In the genomic region with DNA sequence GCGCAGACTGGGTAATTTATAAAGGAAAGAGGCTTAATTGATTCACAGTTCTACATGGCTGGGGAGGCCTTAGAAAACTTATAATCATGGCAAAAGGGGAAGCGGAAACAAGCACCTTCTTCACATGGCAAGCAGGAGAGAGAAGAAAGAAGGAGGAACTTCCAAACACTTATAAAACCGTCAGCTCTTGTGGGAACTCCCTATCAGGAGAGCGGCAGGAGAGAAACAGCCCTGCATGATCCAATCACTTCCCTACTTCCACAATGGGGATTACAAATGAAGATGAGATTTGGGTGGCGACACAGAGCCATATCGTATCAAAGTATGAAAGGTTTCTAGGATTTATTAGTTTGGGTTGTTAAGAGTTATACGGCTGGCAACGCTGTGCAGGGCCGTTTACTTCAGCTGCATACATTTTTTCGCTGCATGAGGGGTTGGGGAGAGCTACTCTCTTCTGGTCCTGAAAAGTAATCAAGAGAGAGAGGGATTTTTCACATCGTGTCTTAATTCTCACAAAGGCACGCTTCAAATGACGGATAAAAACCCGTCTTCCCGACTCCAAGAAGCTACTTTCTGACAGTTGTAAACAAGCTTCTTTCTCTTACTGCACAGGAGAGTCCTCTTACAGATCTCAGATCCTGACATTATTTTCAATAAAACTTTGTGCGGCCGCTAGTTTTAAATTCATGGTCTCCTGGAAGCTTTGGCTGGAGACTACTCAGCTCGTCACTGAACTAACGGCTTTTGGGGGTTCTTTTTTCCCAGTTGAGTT, we compare ENCODE assay signal across 8 cellular contexts. TPM values are rescaled to one million over a fixed set of nuclear protein-coding genes. Genes with fewer than 3 reads are reported as not detected.
DNase-seq lines count a peak whose midpoint lies in the region; ATAC-seq and TF ChIP-seq lines count a peak whose summit lies in the region.

No MANE protein-coding gene starts in this region.

- TF ChIP-seq CTCF in KMS-11 (conservative IDR thresholded peaks at IDR 0.05; ENCODE audit: low read depth, low read length) (no peak), heart left ventricle (IDR thresholded peaks at IDR 0.05) (no peak), parathyroid adenoma (IDR thresholded peaks at IDR 0.05) (no peak)

- peaks cover 29% of the 10 kb centered on the region for H3K36me3 Mint-ChIP-seq in activated T-helper 2 cell treated with anti-CD3 and anti-CD28 coated beads, Interferon-gamma antibody, Interleukin-2, Interleukin-4, amounts not matched to agents 10 μg/mL and 5 μg/mL and 100 μg/mL, durations not matched to agents 14 hours and 24 hours and 36 hours (ENCODE audit: low read depth)

- no peaks in the 10 kb centered on the region for H4K20me1 ChIP-seq in KMS-11 (ENCODE audit: insufficient read depth)

- no peaks in the 10 kb centered on the region for H3K27me3 ChIP-seq in KMS-11 (ENCODE audit: insufficient read depth, low read depth)
- no peaks in the 10 kb centered on the region for H3K27me3 ChIP-seq in heart left ventricle
- no peaks in the 10 kb centered on the region for H3K27me3 ChIP-seq in parathyroid adenoma (ENCODE audit: control insufficient read depth, insufficient read depth, low read length)

- H3K9me3 Mint-ChIP-seq in activated T-helper 2 cell treated with anti-CD3 and anti-CD28 coated beads, Interferon-gamma antibody, Interleukin-2, Interleukin-4, amounts not matched to agents 10 μg/mL and 5 μg/mL and 100 μg/mL, durations not matched to agents 14 hours and 24 hours and 36 hours: no peaks in the 10 kb centered on the region

- H3K9ac ChIP-seq in KMS-11 (peak overlapping the region; percentile 88; the same call in 1 of the 2 replicates), parathyroid adenoma (peak overlapping the region; percentile 79)

- ATAC-seq in GM21737 (IDR thresholded peaks at IDR 0.05; ENCODE audit: unreplicated experiment): peak; percentile 11
- peak; percentile 12 to 45 (median 32) for ATAC-seq in heart left ventricle

- H3K27ac ChIP-seq in KMS-11 (peak overlapping the region; percentile 77), heart left ventricle (peak overlapping the region; percentile 14 to 87 (median 81)), parathyroid adenoma (peak overlapping the region; percentile 86)

- DNase-seq in NCI-H1417 (lab: John Stamatoyannopoulos, UW) (peak; percentile 41 to 76 (median 56)), NCI-H1417 treated with DMSO at 0.1 percent for 48 hours (lab: John Stamatoyannopoulos, UW) (no peak), heart left ventricle (peak in 1 of 5 donors; percentile 4), middle frontal gyrus (ENCODE audit: extremely low spot score, low spot score) (no peak)
- no peak for DNase-seq in activated T-helper 2 cell treated with anti-CD3 and anti-CD28 coated beads, Interferon-gamma antibody, Interleukin-2, Interleukin-4, amounts not matched to agents 10 μg/mL and 5 μg/mL and 100 μg/mL, durations not matched to agents 14 hours and 24 hours and 36 hours (ENCODE audit: low spot score)

- intact Hi-C loops in activated T-helper 2 cell treated with anti-CD3 and anti-CD28 coated beads, Interferon-gamma antibody, Interleukin-2, Interleukin-4, amounts not matched to agents 10 μg/mL and 5 μg/mL and 100 μg/mL, durations not matched to agents 14 hours and 24 hours and 36 hours (cut with micrococcal nuclease): loop anchor here (1.0 to 5.0 kb wide), 4 partner anchors 58 to 252 kb away; a partner anchor contains a TSS
- intact Hi-C loops in heart left ventricle (cut with DNase I): loop anchor here in 9 of 10 donors (1.0 to 10.0 kb wide), 5 partner anchors 57 to 62 kb away; a partner anchor contains a TSS

- peak overlapping the region; percentile 90 for H3K4me3 Mint-ChIP-seq in activated T-helper 2 cell treated with anti-CD3 and anti-CD28 coated beads, Interferon-gamma antibody, Interleukin-2, Interleukin-4, amounts not matched to agents 10 μg/mL and 5 μg/mL and 100 μg/mL, durations not matched to agents 14 hours and 24 hours and 36 hours (ENCODE audit: low read depth)

- no peaks in the 10 kb centered on the region for H3K27me3 Mint-ChIP-seq in activated T-helper 2 cell treated with anti-CD3 and anti-CD28 coated beads, Interferon-gamma antibody, Interleukin-2, Interleukin-4, amounts not matched to agents 10 μg/mL and 5 μg/mL and 100 μg/mL, durations not matched to agents 14 hours and 24 hours and 36 hours (ENCODE audit: low read depth)

- H3K4me1 Mint-ChIP-seq in activated T-helper 2 cell treated with anti-CD3 and anti-CD28 coated beads, Interferon-gamma antibody, Interleukin-2, Interleukin-4, amounts not matched to agents 10 μg/mL and 5 μg/mL and 100 μg/mL, durations not matched to agents 14 hours and 24 hours and 36 hours (ENCODE audit: low read depth): peaks cover 31% of the 10 kb centered on the region

- H3K79me2 ChIP-seq in KMS-11 (ENCODE audit: insufficient read depth, low read depth): peaks cover 18% of the 10 kb centered on the region
- peaks cover 16% of the 10 kb centered on the region for H3K79me2 ChIP-seq in parathyroid adenoma

- no peak for TF ChIP-seq POLR2A in heart left ventricle (IDR thresholded peaks at IDR 0.05)

- H3K27ac Mint-ChIP-seq in activated T-helper 2 cell treated with anti-CD3 and anti-CD28 coated beads, Interferon-gamma antibody, Interleukin-2, Interleukin-4, amounts not matched to agents 10 μg/mL and 5 μg/mL and 100 μg/mL, durations not matched to agents 14 hours and 24 hours and 36 hours: peak overlapping the region; percentile 95

- no peaks in the 10 kb centered on the region for H3K36me3 ChIP-seq in KMS-11 (ENCODE audit: insufficient read depth)
- H3K36me3 ChIP-seq in heart left ventricle: no peaks in the 10 kb centered on the region
- H3K36me3 ChIP-seq in parathyroid adenoma (ENCODE audit: control insufficient read depth, insufficient read depth, low read length): no peaks in the 10 kb centered on the region

- H2AFZ ChIP-seq in KMS-11 (ENCODE audit: low read depth) (peak overlapping the region; percentile 83), parathyroid adenoma (peak overlapping the region; percentile 98)

- H3K9me3 ChIP-seq in heart left ventricle (no peaks in the 10 kb centered on the region), parathyroid adenoma (ENCODE audit: control insufficient read depth, low read length) (no peaks in the 10 kb centered on the region)

- H3K4me2 ChIP-seq in KMS-11: peak overlapping the region; percentile 76
- H3K4me2 ChIP-seq in parathyroid adenoma (ENCODE audit: low read length): peak overlapping the region; percentile 98

- H3K4me1 ChIP-seq in KMS-11 (ENCODE audit: low read depth, poor library complexity, severe bottlenecking) (peaks cover 9% of the 10 kb centered on the region), heart left ventricle (peaks cover 0 to 20% (median 12%) of the 10 kb centered on the region in 12 donors), parathyroid adenoma (peaks cover 6% of the 10 kb centered on the region)

- H3K4me3 ChIP-seq in KMS-11 (IDR thresholded peaks at IDR 0.05; ENCODE audit: insufficient read depth, low read depth, low read length): peak overlapping the region; percentile 1
- peak overlapping the region; percentile 57 to 86 (median 77) for H3K4me3 ChIP-seq in heart left ventricle
- H3K4me3 ChIP-seq in parathyroid adenoma (ENCODE audit: low read depth, low read length): peak overlapping the region; percentile 99

- WGBS in heart left ventricle, 4 donors: 10 to 15% (median 11%) methylated on average over 19 of the region's 19 CpGs

RNA-seq across cellular contexts. Expression of a gene that starts 0.8 kb away (rescaled TPM):
- 29.3 and 32.0 TPM in 2 replicates for total RNA-seq in activated T-helper 2 cell treated with anti-CD3 and anti-CD28 coated beads, Interferon-gamma antibody, Interleukin-2, Interleukin-4, amounts not matched to agents 10 μg/mL and 5 μg/mL and 100 μg/mL, durations not matched to agents 14 hours and 24 hours and 36 hours
- total RNA-seq in heart left ventricle: 10 to 100 TPM in 8 of 9 donors, 1 to 10 TPM in 1; 8.2 to 28.4 (median 20.0) TPM
- 10 to 100 TPM; 15.5 to 16.8 TPM for polyA plus RNA-seq in heart left ventricle

RNA-seq across cellular contexts. Expression of a gene that starts 24.6 kb away (rescaled TPM):
- total RNA-seq in activated T-helper 2 cell treated with anti-CD3 and anti-CD28 coated beads, Interferon-gamma antibody, Interleukin-2, Interleukin-4, amounts not matched to agents 10 μg/mL and 5 μg/mL and 100 μg/mL, durations not matched to agents 14 hours and 24 hours and 36 hours: not detected in 2 replicates
- not detected for total RNA-seq in heart left ventricle
- polyA plus RNA-seq in heart left ventricle: not detected

RNA-seq across cellular contexts. Expression of a gene that starts 57.5 kb away (rescaled TPM):
- total RNA-seq in activated T-helper 2 cell treated with anti-CD3 and anti-CD28 coated beads, Interferon-gamma antibody, Interleukin-2, Interleukin-4, amounts not matched to agents 10 μg/mL and 5 μg/mL and 100 μg/mL, durations not matched to agents 14 hours and 24 hours and 36 hours: 7.1 and 7.2 TPM in 2 replicates
- 10 to 100 TPM; 20.7 to 45.2 (median 32.2) TPM for total RNA-seq in heart left ventricle
- polyA plus RNA-seq in heart left ventricle: 10 to 100 TPM; 22.3 to 23.6 TPM

Comparison
In these comparisons a context has a peak if more than half of its experiments do, and no peak if none do; other contexts are left out.
1. DNase-seq: peak in NCI-H1417 (3 of 3); none in NCI-H1417 treated with DMSO at 0.1 percent for 48 hours (single experiment), activated T-helper 2 cell treated with anti-CD3 and anti-CD28 coated beads, Interferon-gamma antibody, Interleukin-2, Interleukin-4, amounts not matched to agents 10 μg/mL and 5 μg/mL and 100 μg/mL, durations not matched to agents 14 hours and 24 hours and 36 hours (single experiment) and middle frontal gyrus (single experiment).
2. H3K4me3 ChIP-seq: peak in every context shown above with its lines; median percentile 99 in parathyroid adenoma; 77 in heart left ventricle; 1 in KMS-11.
3. Peak in every context shown above with its lines, with median percentiles within 50 percentile points of each other: H3K27ac ChIP-seq.